In genomic region chr5:144638802-144639201, GRCh38 we compare ENCODE assay signal across 29 cellular contexts.
"Had no signal": no experiment of that assay in that cellular context is flagged by ENCODE, and none has a peak within 500 bp of the region (broad histone marks: within the 10 kb centered on the region; RNA-seq: fewer than 3 reads in every experiment).

No MANE protein-coding gene starts in this region.

- H3K4me3 ChIP-seq: K562, Peyer's patch, SJSA1 had no signal

- FAIRE-seq: bronchial epithelial cell, K562 had no signal

- H3K27me3 Mint-ChIP-seq: activated CD4-positive, alpha-beta T cell treated with anti-CD3 and anti-CD28 coated beads, Interleukin-2, amount 10 ng/mL, durations not matched to agents 24 days and 14 days; activated CD8-positive, alpha-beta T cell treated with anti-CD3 and anti-CD28 coated beads for 36 hours; activated naive CD8-positive, alpha-beta T cell; activated naive CD8-positive, alpha-beta T cell treated with anti-CD3 and anti-CD28 coated beads, Interleukin-2, amount 50 U/mL, for 24 hours; activated T-helper 17 cell treated with anti-CD3 and anti-CD28 coated beads, Interleukin-2, amount 50 U/mL, for 72 hours; brain had no signal

- H3K27me3 ChIP-seq: Peyer's patch, SJSA1 had no signal

- ATAC-seq: activated CD8-positive, alpha-beta T cell treated with anti-CD3 and anti-CD28 coated beads for 36 hours; activated naive CD8-positive, alpha-beta T cell treated with anti-CD3 and anti-CD28 coated beads, Interleukin-2, amount 50 U/mL, for 24 hours; activated T-cell treated with anti-CD3 and anti-CD28 coated beads, Interleukin-2, amount 50 U/mL, for 72 hours; activated T-helper 17 cell treated with anti-CD3 and anti-CD28 coated beads, Interleukin-2, amount 50 U/mL, for 72 hours; K562; PC-3 had no signal

- H3K36me3 ChIP-seq: Peyer's patch, SJSA1 had no signal

- H3K4me1 ChIP-seq: Peyer's patch, SJSA1 had no signal

- H3K4me3 Mint-ChIP-seq: activated CD4-positive, alpha-beta T cell treated with anti-CD3 and anti-CD28 coated beads, Interleukin-2, amount 10 ng/mL, durations not matched to agents 24 days and 14 days; activated CD8-positive, alpha-beta T cell treated with anti-CD3 and anti-CD28 coated beads for 36 hours; activated naive CD4-positive, alpha-beta T cell treated with anti-CD3 and anti-CD28 coated beads for 36 hours; activated naive CD8-positive, alpha-beta T cell; activated naive CD8-positive, alpha-beta T cell treated with anti-CD3 and anti-CD28 coated beads, Interleukin-2, amount 50 U/mL, for 24 hours; activated T-cell treated with anti-CD3 and anti-CD28 coated beads, Interleukin-2, amount 50 U/mL, for 72 hours; activated T-helper 17 cell treated with anti-CD3 and anti-CD28 coated beads, Interleukin-2, amount 50 U/mL, for 72 hours; brain had no signal

- H3K27ac Mint-ChIP-seq: activated CD4-positive, alpha-beta T cell treated with anti-CD3 and anti-CD28 coated beads, Interleukin-2, amount 10 ng/mL, durations not matched to agents 24 days and 14 days; activated CD8-positive, alpha-beta T cell treated with anti-CD3 and anti-CD28 coated beads for 36 hours; activated naive CD4-positive, alpha-beta T cell treated with anti-CD3 and anti-CD28 coated beads for 36 hours; activated naive CD8-positive, alpha-beta T cell; activated naive CD8-positive, alpha-beta T cell treated with anti-CD3 and anti-CD28 coated beads, Interleukin-2, amount 50 U/mL, for 24 hours; activated T-cell treated with anti-CD3 and anti-CD28 coated beads, Interleukin-2, amount 50 U/mL, for 72 hours; activated T-helper 17 cell treated with anti-CD3 and anti-CD28 coated beads, Interleukin-2, amount 50 U/mL, for 72 hours; brain had no signal

- H3K27ac ChIP-seq: Peyer's patch, SJSA1 had no signal

- H3K4me1 Mint-ChIP-seq: activated CD4-positive, alpha-beta T cell treated with anti-CD3 and anti-CD28 coated beads, Interleukin-2, amount 10 ng/mL, durations not matched to agents 24 days and 14 days; activated naive CD8-positive, alpha-beta T cell treated with anti-CD3 and anti-CD28 coated beads, Interleukin-2, amount 50 U/mL, for 24 hours; activated T-helper 17 cell treated with anti-CD3 and anti-CD28 coated beads, Interleukin-2, amount 50 U/mL, for 72 hours; brain had no signal

- H3K36me3 Mint-ChIP-seq: activated naive CD8-positive, alpha-beta T cell; brain had no signal

- DNase-seq: activated CD4-positive, alpha-beta T cell treated with anti-CD3 and anti-CD28 coated beads, Interleukin-2, amount 10 ng/mL, durations not matched to agents 24 days and 14 days; activated CD4-positive, alpha-beta T cell treated with anti-CD3 and anti-CD28 coated beads, Interleukin-2, amount 50 U/mL, for 4 hours; activated CD8-positive, alpha-beta T cell treated with anti-CD3 and anti-CD28 coated beads for 36 hours; activated gamma-delta T cell treated with Interleukin-2 at 50 U/mL for 16 hours; activated naive CD4-positive, alpha-beta T cell treated with anti-CD3 and anti-CD28 coated beads for 36 hours; activated naive CD8-positive, alpha-beta T cell treated with anti-CD3 and anti-CD28 coated beads, Interleukin-2, amount 50 U/mL, for 24 hours; activated T-cell treated with anti-CD3 and anti-CD28 coated beads, Interleukin-2, amount 50 U/mL, for 1 hour; activated T-cell treated with anti-CD3 and anti-CD28 coated beads, Interleukin-2, amount 50 U/mL, for 72 hours; anterior cingulate cortex; caudate nucleus; IMR-90; NCI-H1105; NCI-H1417 treated with DMSO at 0.1 percent for 48 hours; NCI-H187 treated with DMSO at 0.1 percent for 48 hours; NCI-H2081 treated with DMSO at 0.1 percent for 48 hours; NCI-H510A; NCI-H526; NCI-H748 treated with DMSO at 0.1 percent for 48 hours; PC-3; Peyer's patch; RPMI8226; SHP77 treated with DMSO at 0.1 percent for 48 hours; T1000 had no signal

- H3K9me3 ChIP-seq: SJSA1 had no signal
